Comparison of ENCODE assay signal across 1 cellular context in genomic region chr14:102626530-102626929, GRCh38.
TF ChIP-seq lines count a peak whose summit lies in the region.

No MANE protein-coding gene starts in this region.

TF ChIP-seq in GM12878, 131 proteins besides CTCF, POLR2A, EP300 and RAD21 (continued from another document):
- TF ChIP-seq PBX3 (IDR thresholded peaks at IDR 0.05; ENCODE audit: insufficient replicate concordance, low read depth, low read length), result no peak
- TF ChIP-seq USF2 (IDR thresholded peaks at IDR 0.05; ENCODE audit: borderline replicate concordance, low read depth, low read length), result no peak
- TF ChIP-seq SMAD1 (IDR thresholded peaks at IDR 0.05; ENCODE audit: low read depth, partially characterized antibody), result no peak
- TF ChIP-seq, protein P1, sequence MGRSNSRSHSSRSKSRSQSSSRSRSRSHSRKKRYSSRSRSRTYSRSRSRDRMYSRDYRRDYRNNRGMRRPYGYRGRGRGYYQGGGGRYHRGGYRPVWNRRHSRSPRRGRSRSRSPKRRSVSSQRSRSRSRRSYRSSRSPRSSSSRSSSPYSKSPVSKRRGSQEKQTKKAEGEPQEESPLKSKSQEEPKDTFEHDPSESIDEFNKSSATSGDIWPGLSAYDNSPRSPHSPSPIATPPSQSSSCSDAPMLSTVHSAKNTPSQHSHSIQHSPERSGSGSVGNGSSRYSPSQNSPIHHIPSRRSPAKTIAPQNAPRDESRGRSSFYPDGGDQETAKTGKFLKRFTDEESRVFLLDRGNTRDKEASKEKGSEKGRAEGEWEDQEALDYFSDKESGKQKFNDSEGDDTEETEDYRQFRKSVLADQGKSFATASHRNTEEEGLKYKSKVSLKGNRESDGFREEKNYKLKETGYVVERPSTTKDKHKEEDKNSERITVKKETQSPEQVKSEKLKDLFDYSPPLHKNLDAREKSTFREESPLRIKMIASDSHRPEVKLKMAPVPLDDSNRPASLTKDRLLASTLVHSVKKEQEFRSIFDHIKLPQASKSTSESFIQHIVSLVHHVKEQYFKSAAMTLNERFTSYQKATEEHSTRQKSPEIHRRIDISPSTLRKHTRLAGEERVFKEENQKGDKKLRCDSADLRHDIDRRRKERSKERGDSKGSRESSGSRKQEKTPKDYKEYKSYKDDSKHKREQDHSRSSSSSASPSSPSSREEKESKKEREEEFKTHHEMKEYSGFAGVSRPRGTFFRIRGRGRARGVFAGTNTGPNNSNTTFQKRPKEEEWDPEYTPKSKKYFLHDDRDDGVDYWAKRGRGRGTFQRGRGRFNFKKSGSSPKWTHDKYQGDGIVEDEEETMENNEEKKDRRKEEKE (IDR thresholded peaks at IDR 0.05), result no peak
- no peak for TF ChIP-seq EZH2 (IDR thresholded peaks at IDR 0.05; ENCODE audit: borderline replicate concordance, control insufficient read depth, low read depth, low read length)
- no peak for TF ChIP-seq IRF5 (IDR thresholded peaks at IDR 0.05; ENCODE audit: borderline replicate concordance)
- no peak for TF ChIP-seq SUPT20H (IDR thresholded peaks at IDR 0.05; ENCODE audit: borderline replicate concordance, control insufficient read depth, low read depth, low read length)
- TF ChIP-seq, protein P2, sequence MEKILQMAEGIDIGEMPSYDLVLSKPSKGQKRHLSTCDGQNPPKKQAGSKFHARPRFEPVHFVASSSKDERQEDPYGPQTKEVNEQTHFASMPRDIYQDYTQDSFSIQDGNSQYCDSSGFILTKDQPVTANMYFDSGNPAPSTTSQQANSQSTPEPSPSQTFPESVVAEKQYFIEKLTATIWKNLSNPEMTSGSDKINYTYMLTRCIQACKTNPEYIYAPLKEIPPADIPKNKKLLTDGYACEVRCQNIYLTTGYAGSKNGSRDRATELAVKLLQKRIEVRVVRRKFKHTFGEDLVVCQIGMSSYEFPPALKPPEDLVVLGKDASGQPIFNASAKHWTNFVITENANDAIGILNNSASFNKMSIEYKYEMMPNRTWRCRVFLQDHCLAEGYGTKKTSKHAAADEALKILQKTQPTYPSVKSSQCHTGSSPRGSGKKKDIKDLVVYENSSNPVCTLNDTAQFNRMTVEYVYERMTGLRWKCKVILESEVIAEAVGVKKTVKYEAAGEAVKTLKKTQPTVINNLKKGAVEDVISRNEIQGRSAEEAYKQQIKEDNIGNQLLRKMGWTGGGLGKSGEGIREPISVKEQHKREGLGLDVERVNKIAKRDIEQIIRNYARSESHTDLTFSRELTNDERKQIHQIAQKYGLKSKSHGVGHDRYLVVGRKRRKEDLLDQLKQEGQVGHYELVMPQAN (conservative IDR thresholded peaks at IDR 0.05), result no peak
- no peak for TF ChIP-seq ZNF687 (IDR thresholded peaks at IDR 0.05)
- no peak for TF ChIP-seq MEF2A (IDR thresholded peaks at IDR 0.05; ENCODE audit: insufficient read depth, low read depth, low read length)
- no peak for TF ChIP-seq FOS (IDR thresholded peaks at IDR 0.05; ENCODE audit: borderline replicate concordance, extremely low read depth, insufficient read length)
- no peak for TF ChIP-seq HSF1 (IDR thresholded peaks at IDR 0.05; ENCODE audit: low read depth, low read length)
- TF ChIP-seq PML (IDR thresholded peaks at IDR 0.05; ENCODE audit: low read length), result no peak
- no peak for TF ChIP-seq RAD51 (IDR thresholded peaks at IDR 0.05)
- TF ChIP-seq ZZZ3 (IDR thresholded peaks at IDR 0.05; ENCODE audit: control insufficient read depth, insufficient read length, low read depth), result no peak
- no peak for TF ChIP-seq TARDBP (IDR thresholded peaks at IDR 0.05; ENCODE audit: borderline replicate concordance)
- TF ChIP-seq FOXM1 (IDR thresholded peaks at IDR 0.05; ENCODE audit: low read depth, low read length), result no peak
- TF ChIP-seq NR2C2 (IDR thresholded peaks at IDR 0.05; ENCODE audit: borderline replicate concordance, control insufficient read depth, insufficient read length, low read depth), result no peak
- no peak for TF ChIP-seq SIX5 (IDR thresholded peaks at IDR 0.05; ENCODE audit: low read depth, low read length, severe bottlenecking)
TF ChIP-seq in GM12878: peak in this region for 0.
